ENCODE assay signal across 12 cellular contexts in the genomic region with DNA sequence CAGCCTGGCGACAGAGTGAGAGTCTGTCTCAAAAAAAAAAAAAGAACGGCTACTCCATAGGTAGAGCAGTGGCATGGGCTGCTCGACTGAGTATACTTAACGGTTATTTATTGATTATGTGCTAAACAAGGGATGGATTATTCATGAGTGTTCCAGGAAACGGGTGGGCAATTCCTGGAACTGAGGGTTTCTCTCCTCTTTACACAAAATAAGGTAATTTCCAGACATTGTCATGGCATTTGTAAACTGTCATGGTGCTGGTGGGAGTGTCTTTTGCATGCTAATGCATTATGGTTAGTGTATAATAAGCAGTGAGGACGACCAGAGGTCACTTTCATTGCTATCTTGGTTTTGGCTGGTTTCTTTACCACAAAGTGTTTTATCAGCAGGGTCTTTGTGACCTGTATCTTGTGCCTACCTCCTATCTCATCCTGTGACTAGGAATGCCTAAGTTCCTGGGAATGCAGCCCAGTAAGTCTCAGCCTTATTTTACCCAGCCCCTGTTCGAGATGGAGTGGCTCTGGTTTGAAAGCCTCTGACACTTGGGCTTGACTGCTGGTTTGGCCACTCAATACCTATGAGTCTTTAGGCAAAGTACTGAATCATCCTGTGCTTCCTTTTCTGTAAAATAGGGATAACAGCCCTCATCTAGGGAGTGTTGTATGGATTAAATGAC. TPM values are rescaled to one million over a fixed set of nuclear protein-coding genes. Genes with fewer than 3 reads are reported as not detected.
DNase-seq lines count a peak whose midpoint lies in the region; ATAC-seq, FAIRE-seq and TF ChIP-seq lines count a peak whose summit lies in the region.
"Had no signal": no experiment of that assay in that cellular context is flagged by ENCODE, and none has a peak within 500 bp of the region (broad histone marks: within the 10 kb centered on the region; RNA-seq: fewer than 3 reads in every experiment).

No MANE protein-coding gene starts in this region.

- peaks cover 0 to 3% (median 0%) of the 10 kb centered on the region in 7 donors for H3K9me3 Mint-ChIP-seq in naive B cell

- 68 to 72% methylated on average over 7 of the region's 7 CpGs for WGBS in tibial nerve, 2 donors

- no peaks in the 10 kb centered on the region for H3K27me3 ChIP-seq in tibial nerve

- peaks cover 0 to 42% (median 17%) of the 10 kb centered on the region in 4 donors for H3K4me1 ChIP-seq in tibial nerve

- peak overlapping the region in 3 of 4 donors; percentile 14 to 89 (median 40) for H3K27ac ChIP-seq in tibial nerve

- no peak for TF ChIP-seq EP300 in tibial nerve (IDR thresholded peaks at IDR 0.05)

- DNase-seq in activated gamma-delta T cell treated with anti-CD3 and anti-CD28 coated beads, Interleukin-2, amount 50 U/mL, for 16 hours (ENCODE audit: low read depth) = peak; percentile 24
- DNase-seq in activated gamma-delta T cell treated with Interleukin-2 at 50 U/mL for 16 hours (no peak), naive B cell (no peak), tibial nerve (ENCODE audit: low spot score in 2 of 2) (no peak), mesenteric fat pad (ENCODE audit: low spot score) (no peak), pons (ENCODE audit: low spot score) (no peak), GM12892 (ENCODE audit: insufficient read length) (no peak)
- peak; percentile 50 for DNase-seq in activated T-helper 9 cell treated with anti-CD3 and anti-CD28 coated beads, Interleukin-2, amount 50 U/mL, for 16 hours (ENCODE audit: low read depth)
- DNase-seq: hippocampal formation, NCI-H2171, SW 1271 had no signal

- peak overlapping the region in 4 of 6 donors; percentile 30 to 93 (median 74) for H3K27ac Mint-ChIP-seq in naive B cell

- TF ChIP-seq POLR2A in tibial nerve (IDR thresholded peaks at IDR 0.05) = no peak
- no peak for TF ChIP-seq POLR2A in GM12892 (IDR thresholded peaks at IDR 0.05; ENCODE audit: low read depth, low read length)

- no peaks in the 10 kb centered on the region for H3K9me3 ChIP-seq in tibial nerve

- H3K36me3 ChIP-seq in tibial nerve = peaks cover 0 to 28% (median 0%) of the 10 kb centered on the region in 3 donors

- no peak for ATAC-seq in naive B cell (ENCODE audit: low read depth in 2 of 2)

- H3K4me1 Mint-ChIP-seq in naive B cell = peaks cover 51 to 80% (median 63%) of the 10 kb centered on the region in 3 donors

- no peak for FAIRE-seq in GM12892 (lab: Jason Lieb, UNC)
- FAIRE-seq: bronchial epithelial cell had no signal

- H3K36me3 Mint-ChIP-seq in naive B cell = peaks cover 14 to 19% of the 10 kb centered on the region in 2 donors

- peak overlapping the region in 5 of 8 donors; percentile 12 to 78 (median 60) for H3K4me3 Mint-ChIP-seq in naive B cell

- no peak overlapping the region for H3K4me3 ChIP-seq in tibial nerve

- no peak for TF ChIP-seq CTCF in tibial nerve (IDR thresholded peaks at IDR 0.05)

- H3K27me3 Mint-ChIP-seq in naive B cell = no peaks in the 10 kb centered on the region

RNA-seq across cellular contexts. Expression of a gene that starts 3.2 kb away (rescaled TPM):
- 10 to 100 TPM; 29.3 to 54.3 (median 37.7) TPM for polyA plus RNA-seq in naive B cell (ENCODE audit: low read depth in 6 of 6)
- total RNA-seq in tibial nerve = 10 to 100 TPM; 41.6 to 55.5 (median 46.5) TPM
- total RNA-seq in mesenteric fat pad = 41.1 TPM
- polyA plus RNA-seq in GM12892 (2012; ENCODE audit: missing spikeins) = 42.7 TPM

RNA-seq across cellular contexts. Expression of a gene that starts 56.6 kb away (rescaled TPM):
- 10 to 100 TPM; 21.2 to 33.3 (median 27.8) TPM for polyA plus RNA-seq in naive B cell (ENCODE audit: low read depth in 6 of 6)
- total RNA-seq in tibial nerve (10 to 100 TPM in 2 of 4 donors, 1 to 10 TPM in 2; 8.4 to 12.7 (median 10.1) TPM), mesenteric fat pad (3.2 TPM)
- 1.1 TPM for polyA plus RNA-seq in GM12892 (2012; ENCODE audit: missing spikeins)

Comparison
In these comparisons a context has a peak if more than half of its experiments do, and no peak if none do; other contexts are left out.
1. DNase-seq: peak in activated gamma-delta T cell treated with anti-CD3 and anti-CD28 coated beads, Interleukin-2, amount 50 U/mL, for 16 hours (single experiment) and activated T-helper 9 cell treated with anti-CD3 and anti-CD28 coated beads, Interleukin-2, amount 50 U/mL, for 16 hours (single experiment); none in activated gamma-delta T cell treated with Interleukin-2 at 50 U/mL for 16 hours (single experiment), naive B cell (single experiment), tibial nerve (0 of 2), mesenteric fat pad (single experiment), pons (single experiment) and GM12892 (single experiment).